17 cellular contexts compared by ENCODE assay signal in genomic region chr12:89945123-89945522, GRCh38.
DNase-seq lines count a peak whose midpoint lies in the region; ATAC-seq and TF ChIP-seq lines count a peak whose summit lies in the region.
"Had no signal": no experiment of that assay in that cellular context is flagged by ENCODE, and none has a peak within 500 bp of the region (broad histone marks: within the 10 kb centered on the region; RNA-seq: fewer than 3 reads in every experiment).

No MANE protein-coding gene starts in this region.

- peaks cover 2 to 30% of the 10 kb centered on the region in 2 experiments; a peak in 3 of 4 replicates for H3K4me1 ChIP-seq in SK-N-SH (ENCODE audit: control insufficient read depth in 1 of 2, insufficient read depth in 2 of 2, low read depth in 1 of 2, low read length in 1 of 2)

- H3K9me3 Mint-ChIP-seq in effector memory CD8-positive, alpha-beta T cell: no peaks in the 10 kb centered on the region
- H3K9me3 Mint-ChIP-seq: CD14-positive monocyte; CD8-positive, alpha-beta memory T cell had no signal

- no peaks in the 10 kb centered on the region for H3K27me3 Mint-ChIP-seq in effector memory CD8-positive, alpha-beta T cell

- H3K4me1 Mint-ChIP-seq in effector memory CD8-positive, alpha-beta T cell (ENCODE audit: low read depth in 2 of 2): peaks cover 33 to 35% of the 10 kb centered on the region in 2 donors

- CTCF ChIA-PET in SK-N-SH (lab: Yijun Ruan, JAX): interaction anchor here (1.1 kb wide), 1 partner anchor 10 kb away, joined by 3 read pairs; no protein-coding TSS in a partner anchor

- H3K4me3 Mint-ChIP-seq in effector memory CD8-positive, alpha-beta T cell: no peak overlapping the region
- H3K4me3 Mint-ChIP-seq: CD14-positive monocyte; CD8-positive, alpha-beta memory T cell had no signal

- ATAC-seq in SK-N-SH treated with all-trans-retinoic acid at 6 μM for 48 hours (no peak), GM21723 (IDR thresholded peaks at IDR 0.05; ENCODE audit: unreplicated experiment) (no peak), GM18867 (IDR thresholded peaks at IDR 0.05; ENCODE audit: unreplicated experiment) (no peak)
- ATAC-seq in effector memory CD8-positive, alpha-beta T cell (replicated peaks): no peak
- ATAC-seq: HCT116 had no signal

- in situ Hi-C loops in brain microvascular endothelial cell (cut with HindIII; ENCODE audit: low pct_ligation_motif_present, low sequenced_read_pairs): no loop called here

- TF ChIP-seq EP300 in SK-N-SH (IDR thresholded peaks at IDR 0.05; ENCODE audit: borderline replicate concordance in 1 of 2, low read depth in 1 of 2, low read length in 1 of 2): no peak

- peaks cover 6% of the 10 kb centered on the region for H3K36me3 Mint-ChIP-seq in effector memory CD8-positive, alpha-beta T cell (ENCODE audit: insufficient read depth)
- H3K36me3 Mint-ChIP-seq: CD14-positive monocyte had no signal

- H3K27ac ChIP-seq in SK-N-SH (ENCODE audit: low read depth in 2 of 2, low read length in 1 of 2) (no peak overlapping the region), brain microvascular endothelial cell (no peak overlapping the region)
- H3K27ac ChIP-seq: 22Rv1, GM23248, HL-60 had no signal

- POLR2A ChIA-PET in SK-N-SH (lab: Yijun Ruan, JAX): no interaction called here

- H3K36me3 ChIP-seq in SK-N-SH (replicated peaks in 1 of 2; ENCODE audit: control insufficient read depth in 1 of 2, insufficient read depth in 2 of 2, low read length in 1 of 2) (no peaks in the 10 kb centered on the region), brain microvascular endothelial cell (replicated peaks) (no peaks in the 10 kb centered on the region)

- H3K27me3 ChIP-seq in SK-N-SH (ENCODE audit: insufficient read depth) (no peaks in the 10 kb centered on the region), brain microvascular endothelial cell (replicated peaks) (no peaks in the 10 kb centered on the region)

- H3K9ac ChIP-seq in SK-N-SH: no peak overlapping the region
- H3K9ac ChIP-seq: GM23248 had no signal

- H3K27ac Mint-ChIP-seq in effector memory CD8-positive, alpha-beta T cell: peak overlapping the region; percentile 35 to 88

- no peak overlapping the region for H3K4me2 ChIP-seq in SK-N-SH

- DNase-seq in SK-N-SH: no peak
- DNase-seq in effector memory CD8-positive, alpha-beta T cell: no peak
- DNase-seq in retinal pigment epithelial cell (ENCODE audit: low read depth): peak; percentile 32
- no peak for DNase-seq in brain microvascular endothelial cell
- DNase-seq in kidney tubule cell (ENCODE audit: low spot score): no peak
- DNase-seq: Caco-2; CD8-positive, alpha-beta memory T cell; DND-41; GDM1; GM23248 had no signal

- no peaks in the 10 kb centered on the region for H4K20me1 ChIP-seq in SK-N-SH (ENCODE audit: insufficient read depth)

- H3K9me2 ChIP-seq in SK-N-SH: no peaks in the 10 kb centered on the region

- H3K79me2 ChIP-seq in SK-N-SH (ENCODE audit: insufficient read depth): no peaks in the 10 kb centered on the region

- TF ChIP-seq RAD21 in SK-N-SH (IDR thresholded peaks at IDR 0.05; ENCODE audit: low read length): no peak

- H3F3A ChIP-seq in SK-N-SH (replicated peaks; ENCODE audit: insufficient read depth): peaks cover 16% of the 10 kb centered on the region

- H3K4me3 ChIP-seq in SK-N-SH (ENCODE audit: low read depth in 2 of 2, low read length in 1 of 2) (no peak overlapping the region), retinal pigment epithelial cell (ENCODE audit: low read length) (no peak overlapping the region), brain microvascular endothelial cell (ENCODE audit: low read depth, low read length) (no peak overlapping the region)
- H3K4me3 ChIP-seq: GM23248 had no signal

- H2AFZ ChIP-seq in SK-N-SH (ENCODE audit: low read depth): no peak overlapping the region
- H2AFZ ChIP-seq: GM23248 had no signal

- H3K9me3 ChIP-seq in SK-N-SH: no peaks in the 10 kb centered on the region
- H3K9me3 ChIP-seq: Caco-2 had no signal

- TF ChIP-seq CTCF in SK-N-SH (IDR thresholded peaks at IDR 0.05): no peak
- TF ChIP-seq CTCF in retinal pigment epithelial cell (conservative IDR thresholded peaks at IDR 0.05; ENCODE audit: low read depth, low read length): no peak
- no peak for TF ChIP-seq CTCF in brain microvascular endothelial cell (IDR thresholded peaks at IDR 0.05; ENCODE audit: low read depth, low read length, missing control alignments)

TF ChIP-seq in SK-N-SH treated with all-trans-retinoic acid at 6 μM for 48 hours, 23 proteins besides CTCF, POLR2A, EP300 and RAD21:
- TF ChIP-seq ZC3H10 (CRISPR knock-in tag; IDR thresholded peaks at IDR 0.05) (peak; percentile 22; the same call in 1 of the 2 replicates), ZNF565 (CRISPR knock-in tag; conservative IDR thresholded peaks at IDR 0.05; ENCODE audit: low read depth) (no peak), ISL1 (CRISPR knock-in tag; IDR thresholded peaks at IDR 0.05) (peak; percentile 91), SNAI2 (CRISPR knock-in tag; IDR thresholded peaks at IDR 0.05) (no peak), PATZ1 (CRISPR knock-in tag; IDR thresholded peaks at IDR 0.05; ENCODE audit: borderline replicate concordance) (peak; percentile 66; the same call in 1 of the 2 replicates)

TF ChIP-seq in SK-N-SH, 30 proteins besides CTCF, POLR2A, EP300 and RAD21:
- no peak for TF ChIP-seq YY1 (IDR thresholded peaks at IDR 0.05; ENCODE audit: low read depth)
- no peak for TF ChIP-seq TAF1 (IDR thresholded peaks at IDR 0.05; ENCODE audit: borderline replicate concordance, low read depth, low read length)
- no peak for TF ChIP-seq IRF3 (IDR thresholded peaks at IDR 0.05; ENCODE audit: low read depth, low read length)
- no peak for TF ChIP-seq RCOR1 (IDR thresholded peaks at IDR 0.05; ENCODE audit: low read length)
- no peak for TF ChIP-seq MAX (IDR thresholded peaks at IDR 0.05; ENCODE audit: low read depth)
- TF ChIP-seq SIN3A (IDR thresholded peaks at IDR 0.05; ENCODE audit: borderline replicate concordance, low read depth, low read length): no peak
- TF ChIP-seq GABPA (IDR thresholded peaks at IDR 0.05; ENCODE audit: low read depth): no peak
